1 cellular context compared by ENCODE assay signal in genomic region chr5:38500861-38501260, GRCh38.
TF ChIP-seq lines count a peak whose summit lies in the region.

No MANE protein-coding gene starts in this region.

TF ChIP-seq in IMR-90, 13 proteins besides CTCF, POLR2A, EP300 and RAD21:
- TF ChIP-seq ELK1 (IDR thresholded peaks at IDR 0.05; ENCODE audit: borderline replicate concordance, low read depth, low read length): no peak
- no peak for TF ChIP-seq MAFK (IDR thresholded peaks at IDR 0.05; ENCODE audit: low read depth, low read length)
- TF ChIP-seq RCOR1 (IDR thresholded peaks at IDR 0.05; ENCODE audit: insufficient replicate concordance, low read length): no peak
- TF ChIP-seq NFE2L2 (IDR thresholded peaks at IDR 0.05; ENCODE audit: low read depth, low read length): no peak
- TF ChIP-seq RFX5 (IDR thresholded peaks at IDR 0.05; ENCODE audit: low read depth, low read length): no peak
- no peak for TF ChIP-seq MAZ (IDR thresholded peaks at IDR 0.05; ENCODE audit: borderline replicate concordance, low read depth, low read length)
TF ChIP-seq in IMR-90: peak in this region for 0.
